Comparison of ENCODE assay signal across 1 cellular context in genomic region chr9:111926421-111926875, GRCh38.
A peak's percentile ranks its signal among the peaks of the same experiment; 100 is the strongest.
TF ChIP-seq lines count a peak whose summit lies in the region.

No MANE protein-coding gene starts in this region.

TF ChIP-seq in GM12878, 131 proteins besides CTCF, POLR2A, EP300 and RAD21 (continued from another document and continues in another):
- peak; percentile 43; the same call in 1 of the 2 replicates for TF ChIP-seq BMI1 (IDR thresholded peaks at IDR 0.05; ENCODE audit: borderline replicate concordance)
- 0 out of 2 replicates have a peak, but pooled peaks have one; percentile 57 for TF ChIP-seq GATAD2B (conservative IDR thresholded peaks at IDR 0.05; ENCODE audit: low read depth)
- TF ChIP-seq IRF4 (IDR thresholded peaks at IDR 0.05; ENCODE audit: low read depth, low read length) = peak; percentile 80
- TF ChIP-seq ASH2L (IDR thresholded peaks at IDR 0.05; ENCODE audit: borderline replicate concordance, low read depth) = no peak
- TF ChIP-seq RELA (IDR thresholded peaks at IDR 0.05; ENCODE audit: borderline replicate concordance, partially characterized antibody) = peak; percentile 32
- TF ChIP-seq, protein P1, sequence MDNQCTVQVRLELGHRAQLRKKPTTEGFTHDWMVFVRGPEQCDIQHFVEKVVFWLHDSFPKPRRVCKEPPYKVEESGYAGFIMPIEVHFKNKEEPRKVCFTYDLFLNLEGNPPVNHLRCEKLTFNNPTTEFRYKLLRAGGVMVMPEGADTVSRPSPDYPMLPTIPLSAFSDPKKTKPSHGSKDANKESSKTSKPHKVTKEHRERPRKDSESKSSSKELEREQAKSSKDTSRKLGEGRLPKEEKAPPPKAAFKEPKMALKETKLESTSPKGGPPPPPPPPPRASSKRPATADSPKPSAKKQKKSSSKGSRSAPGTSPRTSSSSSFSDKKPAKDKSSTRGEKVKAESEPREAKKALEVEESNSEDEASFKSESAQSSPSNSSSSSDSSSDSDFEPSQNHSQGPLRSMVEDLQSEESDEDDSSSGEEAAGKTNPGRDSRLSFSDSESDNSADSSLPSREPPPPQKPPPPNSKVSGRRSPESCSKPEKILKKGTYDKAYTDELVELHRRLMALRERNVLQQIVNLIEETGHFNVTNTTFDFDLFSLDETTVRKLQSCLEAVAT (IDR thresholded peaks at IDR 0.05) = 0 out of 2 replicates have a peak, but pooled peaks have one; percentile 38
- 0 out of 2 replicates have a peak, but pooled peaks have one; percentile 21 for TF ChIP-seq YY1 (IDR thresholded peaks at IDR 0.05; ENCODE audit: low read depth, low read length)
- peak; percentile 38; the same call in 1 of the 2 replicates for TF ChIP-seq ATF7 (IDR thresholded peaks at IDR 0.05; ENCODE audit: low read depth)
- TF ChIP-seq STAT3 (IDR thresholded peaks at IDR 0.05; ENCODE audit: low read depth, low read length) = 0 out of 2 replicates have a peak, but pooled peaks have one; percentile 44
- TF ChIP-seq DPF2 (IDR thresholded peaks at IDR 0.05) = peak; percentile 84
- TF ChIP-seq MYC (IDR thresholded peaks at IDR 0.05; ENCODE audit: insufficient read depth, insufficient read length, insufficient replicate concordance, low read length, severe bottlenecking) = no peak
- TF ChIP-seq HDAC2 (IDR thresholded peaks at IDR 0.05) = no peak
- no peak for TF ChIP-seq MXI1 (IDR thresholded peaks at IDR 0.05; ENCODE audit: low read depth, low read length)
- no peak for TF ChIP-seq NFYA (IDR thresholded peaks at IDR 0.05; ENCODE audit: borderline replicate concordance, low read depth, low read length)
- TF ChIP-seq BRCA1 (IDR thresholded peaks at IDR 0.05; ENCODE audit: low read depth, low read length) = no peak
- peak; percentile 88 to 90 for TF ChIP-seq IKZF2 (IDR thresholded peaks at IDR 0.05)
- TF ChIP-seq, protein P2, sequence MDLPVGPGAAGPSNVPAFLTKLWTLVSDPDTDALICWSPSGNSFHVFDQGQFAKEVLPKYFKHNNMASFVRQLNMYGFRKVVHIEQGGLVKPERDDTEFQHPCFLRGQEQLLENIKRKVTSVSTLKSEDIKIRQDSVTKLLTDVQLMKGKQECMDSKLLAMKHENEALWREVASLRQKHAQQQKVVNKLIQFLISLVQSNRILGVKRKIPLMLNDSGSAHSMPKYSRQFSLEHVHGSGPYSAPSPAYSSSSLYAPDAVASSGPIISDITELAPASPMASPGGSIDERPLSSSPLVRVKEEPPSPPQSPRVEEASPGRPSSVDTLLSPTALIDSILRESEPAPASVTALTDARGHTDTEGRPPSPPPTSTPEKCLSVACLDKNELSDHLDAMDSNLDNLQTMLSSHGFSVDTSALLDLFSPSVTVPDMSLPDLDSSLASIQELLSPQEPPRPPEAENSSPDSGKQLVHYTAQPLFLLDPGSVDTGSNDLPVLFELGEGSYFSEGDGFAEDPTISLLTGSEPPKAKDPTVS (IDR thresholded peaks at IDR 0.05; ENCODE audit: low read depth, low read length) = no peak
- TF ChIP-seq TAF1 (IDR thresholded peaks at IDR 0.05; ENCODE audit: borderline replicate concordance, low read depth, low read length) = no peak
- no peak for TF ChIP-seq CEBPZ (IDR thresholded peaks at IDR 0.05; ENCODE audit: low read depth, low read length)
- TF ChIP-seq NKRF (conservative IDR thresholded peaks at IDR 0.05) = no peak; the same call in 1 of the 2 replicates
- peak; percentile 81 for TF ChIP-seq MTA2 (IDR thresholded peaks at IDR 0.05; ENCODE audit: low read depth)
- TF ChIP-seq POU2F2 (IDR thresholded peaks at IDR 0.05; ENCODE audit: borderline replicate concordance, low read depth, low read length) = peak; percentile 58; the same call in 1 of the 3 replicates
- peak; percentile 79 for TF ChIP-seq PBX3 (IDR thresholded peaks at IDR 0.05; ENCODE audit: insufficient replicate concordance, low read depth, low read length)
- no peak for TF ChIP-seq E4F1 (IDR thresholded peaks at IDR 0.05; ENCODE audit: borderline replicate concordance, partially characterized antibody)
- TF ChIP-seq CREB1 (IDR thresholded peaks at IDR 0.05; ENCODE audit: low read depth) = peak; percentile 32; the same call in 1 of the 2 replicates
- no peak for TF ChIP-seq CHD4 (IDR thresholded peaks at IDR 0.05)
- TF ChIP-seq ZNF384 (IDR thresholded peaks at IDR 0.05; ENCODE audit: borderline replicate concordance, low read depth, low read length) = peak; percentile 92
- TF ChIP-seq STAT1 (conservative IDR thresholded peaks at IDR 0.05) = no peak
- no peak for TF ChIP-seq ESRRA (IDR thresholded peaks at IDR 0.05; ENCODE audit: low read length)
- TF ChIP-seq, protein P3, sequence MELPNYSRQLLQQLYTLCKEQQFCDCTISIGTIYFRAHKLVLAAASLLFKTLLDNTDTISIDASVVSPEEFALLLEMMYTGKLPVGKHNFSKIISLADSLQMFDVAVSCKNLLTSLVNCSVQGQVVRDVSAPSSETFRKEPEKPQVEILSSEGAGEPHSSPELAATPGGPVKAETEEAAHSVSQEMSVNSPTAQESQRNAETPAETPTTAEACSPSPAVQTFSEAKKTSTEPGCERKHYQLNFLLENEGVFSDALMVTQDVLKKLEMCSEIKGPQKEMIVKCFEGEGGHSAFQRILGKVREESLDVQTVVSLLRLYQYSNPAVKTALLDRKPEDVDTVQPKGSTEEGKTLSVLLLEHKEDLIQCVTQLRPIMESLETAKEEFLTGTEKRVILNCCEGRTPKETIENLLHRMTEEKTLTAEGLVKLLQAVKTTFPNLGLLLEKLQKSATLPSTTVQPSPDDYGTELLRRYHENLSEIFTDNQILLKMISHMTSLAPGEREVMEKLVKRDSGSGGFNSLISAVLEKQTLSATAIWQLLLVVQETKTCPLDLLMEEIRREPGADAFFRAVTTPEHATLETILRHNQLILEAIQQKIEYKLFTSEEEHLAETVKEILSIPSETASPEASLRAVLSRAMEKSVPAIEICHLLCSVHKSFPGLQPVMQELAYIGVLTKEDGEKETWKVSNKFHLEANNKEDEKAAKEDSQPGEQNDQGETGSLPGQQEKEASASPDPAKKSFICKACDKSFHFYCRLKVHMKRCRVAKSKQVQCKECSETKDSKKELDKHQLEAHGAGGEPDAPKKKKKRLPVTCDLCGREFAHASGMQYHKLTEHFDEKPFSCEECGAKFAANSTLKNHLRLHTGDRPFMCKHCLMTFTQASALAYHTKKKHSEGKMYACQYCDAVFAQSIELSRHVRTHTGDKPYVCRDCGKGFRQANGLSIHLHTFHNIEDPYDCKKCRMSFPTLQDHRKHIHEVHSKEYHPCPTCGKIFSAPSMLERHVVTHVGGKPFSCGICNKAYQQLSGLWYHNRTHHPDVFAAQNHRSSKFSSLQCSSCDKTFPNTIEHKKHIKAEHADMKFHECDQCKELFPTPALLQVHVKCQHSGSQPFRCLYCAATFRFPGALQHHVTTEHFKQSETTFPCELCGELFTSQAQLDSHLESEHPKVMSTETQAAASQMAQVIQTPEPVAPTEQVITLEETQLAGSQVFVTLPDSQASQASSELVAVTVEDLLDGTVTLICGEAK (IDR thresholded peaks at IDR 0.05; ENCODE audit: borderline replicate concordance) = peak; percentile 30; the same call in 1 of the 2 replicates
- TF ChIP-seq HDGF (IDR thresholded peaks at IDR 0.05) = no peak
- peak; percentile 82 for TF ChIP-seq FOXM1 (IDR thresholded peaks at IDR 0.05; ENCODE audit: low read depth, low read length)
- no peak for TF ChIP-seq FOS (IDR thresholded peaks at IDR 0.05; ENCODE audit: borderline replicate concordance, extremely low read depth, insufficient read length)
- 0 out of 2 replicates have a peak, but pooled peaks have one; percentile 20 for TF ChIP-seq SMARCA5 (IDR thresholded peaks at IDR 0.05)
- TF ChIP-seq TCF3 (IDR thresholded peaks at IDR 0.05; ENCODE audit: borderline replicate concordance, insufficient read depth, low read depth, low read length) = peak; percentile 98
- no peak for TF ChIP-seq HDAC6 (IDR thresholded peaks at IDR 0.05; ENCODE audit: unreplicated experiment)
- TF ChIP-seq KLF5 (IDR thresholded peaks at IDR 0.05; ENCODE audit: partially characterized antibody) = no peak
- TF ChIP-seq SIN3A (IDR thresholded peaks at IDR 0.05; ENCODE audit: low read depth, low read length) = peak; percentile 56; the same call in 1 of the 2 replicates
- TF ChIP-seq SPI1 (IDR thresholded peaks at IDR 0.05; ENCODE audit: borderline replicate concordance, insufficient read depth, low read depth, low read length) = peak; percentile 91
- TF ChIP-seq FOXK2 (IDR thresholded peaks at IDR 0.05) = no peak
- TF ChIP-seq ZBED1 (IDR thresholded peaks at IDR 0.05; ENCODE audit: borderline replicate concordance) = no peak; the same call in 1 of the 2 replicates
- TF ChIP-seq BACH1 (IDR thresholded peaks at IDR 0.05; ENCODE audit: borderline replicate concordance) = no peak
- TF ChIP-seq, protein P4, sequence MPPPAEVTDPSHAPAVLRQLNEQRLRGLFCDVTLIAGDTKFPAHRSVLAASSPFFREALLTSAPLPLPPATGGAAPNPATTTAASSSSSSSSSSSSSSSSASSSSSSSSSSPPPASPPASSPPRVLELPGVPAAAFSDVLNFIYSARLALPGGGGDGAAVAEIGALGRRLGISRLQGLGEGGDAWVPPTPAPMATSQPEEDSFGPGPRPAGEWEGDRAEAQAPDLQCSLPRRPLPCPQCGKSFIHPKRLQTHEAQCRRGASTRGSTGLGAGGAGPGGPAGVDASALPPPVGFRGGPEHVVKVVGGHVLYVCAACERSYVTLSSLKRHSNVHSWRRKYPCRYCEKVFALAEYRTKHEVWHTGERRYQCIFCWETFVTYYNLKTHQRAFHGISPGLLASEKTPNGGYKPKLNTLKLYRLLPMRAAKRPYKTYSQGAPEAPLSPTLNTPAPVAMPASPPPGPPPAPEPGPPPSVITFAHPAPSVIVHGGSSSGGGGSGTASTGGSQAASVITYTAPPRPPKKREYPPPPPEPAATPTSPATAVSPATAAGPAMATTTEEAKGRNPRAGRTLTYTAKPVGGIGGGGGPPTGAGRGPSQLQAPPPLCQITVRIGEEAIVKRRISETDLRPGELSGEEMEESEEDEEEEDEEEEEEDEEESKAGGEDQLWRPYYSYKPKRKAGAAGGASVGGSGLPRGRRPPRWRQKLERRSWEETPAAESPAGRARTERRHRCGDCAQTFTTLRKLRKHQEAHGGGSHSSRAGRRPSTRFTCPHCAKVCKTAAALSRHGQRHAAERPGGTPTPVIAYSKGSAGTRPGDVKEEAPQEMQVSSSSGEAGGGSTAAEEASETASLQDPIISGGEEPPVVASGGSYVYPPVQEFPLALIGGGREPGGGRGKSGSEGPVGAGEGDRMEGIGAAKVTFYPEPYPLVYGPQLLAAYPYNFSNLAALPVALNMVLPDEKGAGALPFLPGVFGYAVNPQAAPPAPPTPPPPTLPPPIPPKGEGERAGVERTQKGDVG (CRISPR knock-in tag; IDR thresholded peaks at IDR 0.05) = no peak
